8 cellular contexts compared by ENCODE assay signal in the genomic region with DNA sequence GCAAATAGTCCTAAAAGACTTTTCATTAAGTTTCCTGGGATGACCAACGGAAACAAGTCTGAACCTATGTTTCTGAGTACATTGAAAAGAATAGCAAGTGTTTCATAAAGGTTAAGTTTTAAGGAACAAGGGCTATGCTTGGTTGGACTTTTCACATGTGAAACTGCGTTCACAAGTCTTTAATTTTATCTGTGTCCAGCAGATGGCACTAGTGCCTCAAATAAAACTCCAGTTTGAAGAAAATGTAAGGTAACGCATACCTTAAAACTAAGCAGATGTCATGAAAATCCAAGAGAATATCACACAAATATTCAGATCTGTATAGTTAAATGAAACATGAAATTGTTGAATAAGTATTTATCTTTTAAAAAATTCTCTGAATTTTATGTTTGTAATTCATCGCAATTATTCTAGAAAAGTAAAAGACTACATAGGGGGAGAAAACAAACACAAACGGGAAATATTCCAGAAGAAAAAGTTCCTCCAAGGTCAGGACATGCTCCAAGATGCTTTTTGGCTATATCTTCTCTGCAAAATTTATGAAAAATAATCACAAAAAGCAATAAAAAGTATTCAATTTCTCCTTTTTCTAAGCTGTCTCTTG.
DNase-seq lines count a peak whose midpoint lies in the region; ATAC-seq and TF ChIP-seq lines count a peak whose summit lies in the region.

No MANE protein-coding gene starts in this region.

- peak; percentile 63 for ATAC-seq in GM19351 (IDR thresholded peaks at IDR 0.05; ENCODE audit: unreplicated experiment)

- no peaks in the 10 kb centered on the region for H3K79me2 ChIP-seq in OCI-LY7 (ENCODE audit: insufficient read depth, low read depth, low read length)

- H3K9me2 ChIP-seq in OCI-LY7 (ENCODE audit: insufficient read depth, low read length): no peaks in the 10 kb centered on the region

- no peaks in the 10 kb centered on the region for H3K27me3 Mint-ChIP-seq in mesothelial cell of epicardium (ENCODE audit: low read depth)

- H3K27ac ChIP-seq in HL-60 (replicated peaks) (no peak overlapping the region), OCI-LY7 (ENCODE audit: low read depth, low read length, poor library complexity, severe bottlenecking) (no peak overlapping the region), colonic mucosa (no peak overlapping the region)

- H3K4me1 Mint-ChIP-seq in mesothelial cell of epicardium: peaks cover 5% of the 10 kb centered on the region

- H3K36me3 ChIP-seq in OCI-LY7 (ENCODE audit: insufficient read depth, low read length): no peaks in the 10 kb centered on the region
- no peaks in the 10 kb centered on the region for H3K36me3 ChIP-seq in colonic mucosa

- no peak overlapping the region for H3K9ac ChIP-seq in colonic mucosa (ENCODE audit: low read depth in 2 of 2, low read length in 2 of 2)

- H3K4me1 ChIP-seq in OCI-LY7 (ENCODE audit: insufficient read depth, low read length, poor library complexity, severe bottlenecking) (peaks cover 5% of the 10 kb centered on the region), colonic mucosa (no peaks in the 10 kb centered on the region)

- BruUV-seq in OCI-LY7 (replicated peaks; lab: Mats Ljungman, UMichigan): no TSS peak

- H3K9me3 ChIP-seq in OCI-LY7 (ENCODE audit: low read length) (no peaks in the 10 kb centered on the region), colonic mucosa (no peaks in the 10 kb centered on the region)

- TF ChIP-seq CTCF in HL-60 (IDR thresholded peaks at IDR 0.05; ENCODE audit: insufficient read depth, low read length) (peak; percentile 25), OCI-LY7 (conservative IDR thresholded peaks at IDR 0.05; ENCODE audit: low read length) (peak; percentile 91), colonic mucosa (IDR thresholded peaks at IDR 0.05) (peak; percentile 60), mesothelial cell of epicardium (IDR thresholded peaks at IDR 0.05; ENCODE audit: unreplicated experiment) (peak; percentile 79)

- H3K4me3 ChIP-seq in HL-60 (replicated peaks; ENCODE audit: insufficient read depth, low read length): no peak overlapping the region
- no peak overlapping the region for H3K4me3 ChIP-seq in OCI-LY7 (ENCODE audit: low read depth, low read length, poor library complexity, severe bottlenecking)
- no peak overlapping the region for H3K4me3 ChIP-seq in colonic mucosa

- DNase-seq in SIG-M5 treated with dmso at 0.1 percent for 504 hours (lab: John Stamatoyannopoulos, UW; ENCODE audit: unreplicated experiment) (peak; percentile 23), SIG-M5 (lab: John Stamatoyannopoulos, UW) (no peak), HL-60 (ENCODE audit: low read depth in 1 of 2, low spot score in 1 of 2) (peak in 1 of 2 experiments; percentile 50), OCI-LY7 (ENCODE audit: low spot score) (peak; percentile 81), colonic mucosa (peak; percentile 32), mesothelial cell of epicardium (ENCODE audit: low spot score in 2 of 2, unreplicated experiment in 2 of 2) (no peak)
- no peak for DNase-seq in stimulated activated CD8-positive, alpha-beta memory T cell treated with anti-CD3 and anti-CD28 coated beads, Interleukin-4, amount 100 ng/mL, for 48 hours

- H3K4me3 Mint-ChIP-seq in mesothelial cell of epicardium: no peak overlapping the region

- H3K9me3 Mint-ChIP-seq in mesothelial cell of epicardium: no peaks in the 10 kb centered on the region

- CTCF ChIA-PET in OCI-LY7 (lab: Charles Lee; ENCODE audit: unreplicated experiment): no interaction called here

- H3K36me3 Mint-ChIP-seq in mesothelial cell of epicardium: no peaks in the 10 kb centered on the region

- intact Hi-C loops in OCI-LY7 (cut with micrococcal nuclease; ENCODE audit: unreplicated experiment): loop anchor here (1.0 to 5.0 kb wide), 5 partner anchors 85 to 1097 kb away; no protein-coding TSS in a partner anchor
- intact Hi-C loops in colonic mucosa (cut with DNase I): loop anchor here (5.0 kb wide), 1 partner anchor 956 kb away; no protein-coding TSS in a partner anchor

- H3K27ac Mint-ChIP-seq in mesothelial cell of epicardium: no peak overlapping the region

- H4K20me1 ChIP-seq in OCI-LY7 (ENCODE audit: insufficient read depth, low read length): no peaks in the 10 kb centered on the region

- H3K27me3 ChIP-seq in HL-60 (ENCODE audit: insufficient read depth, poor library complexity, severe bottlenecking) (no peaks in the 10 kb centered on the region), colonic mucosa (no peaks in the 10 kb centered on the region)

- POLR2A ChIA-PET in OCI-LY7 (lab: Charles Lee): interaction anchor here (0.9 to 1.0 kb wide), 2 partner anchors 10 to 938 kb away, joined by 4 to 5 read pairs; no protein-coding TSS in a partner anchor

- peak overlapping the region; percentile 40; the same call in 1 of the 2 replicates for H3K4me2 ChIP-seq in OCI-LY7 (ENCODE audit: low read length)

- H2AFZ ChIP-seq in OCI-LY7 (ENCODE audit: low read length): peak overlapping the region; percentile 56; the same call in 1 of the 2 replicates

Comparison
In these comparisons a context has a peak if more than half of its experiments do, and no peak if none do; other contexts are left out.
1. DNase-seq: peak in SIG-M5 treated with dmso at 0.1 percent for 504 hours (single experiment), OCI-LY7 (single experiment) and colonic mucosa (single experiment); none in SIG-M5 (single experiment), mesothelial cell of epicardium (0 of 2) and stimulated activated CD8-positive, alpha-beta memory T cell treated with anti-CD3 and anti-CD28 coated beads, Interleukin-4, amount 100 ng/mL, for 48 hours (single experiment).
2. CTCF ChIP-seq: peak in every context shown above with its lines; median percentile 91 in OCI-LY7; 79 in mesothelial cell of epicardium; 60 in colonic mucosa; 25 in HL-60.